Comparison of ENCODE assay signal across 14 cellular contexts in genomic region chr15:61038387-61038786, GRCh38.
DNase-seq lines count a peak whose midpoint lies in the region; ATAC-seq lines count a peak whose summit lies in the region.
"Had no signal": no experiment of that assay in that cellular context is flagged by ENCODE, and none has a peak within 500 bp of the region (broad histone marks: within the 10 kb centered on the region; RNA-seq: fewer than 3 reads in every experiment).

No MANE protein-coding gene starts in this region.

- DNase-seq in GM23248 (peak; percentile 26), NCI-H2227 treated with DMSO at 0.1 percent for 48 hours (lab: John Stamatoyannopoulos, UW) (peak; percentile 83), brain pericyte (ENCODE audit: low read depth, low spot score) (peak; percentile 63), lung microvascular endothelial cell (ENCODE audit: low read depth in 2 of 2) (peak; percentile 81 to 95), DMS79 (lab: John Stamatoyannopoulos, UW) (no peak)
- DNase-seq in stimulated activated naive CD4-positive, alpha-beta T cell treated with Interleukin-2 at 50 U/mL for 16 hours (lab: John Stamatoyannopoulos, UW): no peak
- no peak for DNase-seq in activated naive CD8-positive, alpha-beta T cell treated with anti-CD3 and anti-CD28 coated beads for 36 hours
- DNase-seq: activated CD4-positive, alpha-beta T cell treated with anti-CD3 and anti-CD28 coated beads, Interleukin-2, amount 10 ng/mL, durations not matched to agents 7 days and 5 days; effector CD4-positive, alpha-beta T cell; naive thymus-derived CD8-positive, alpha-beta T cell; NCI-H1048; stimulated activated naive CD4-positive, alpha-beta T cell had no signal

- H3K79me2 ChIP-seq in GM23248 (ENCODE audit: insufficient read depth): no peaks in the 10 kb centered on the region

- H3K9ac ChIP-seq in GM23248: no peak overlapping the region

- H3K9me2 ChIP-seq in GM23248 (ENCODE audit: insufficient read depth): no peaks in the 10 kb centered on the region

- H3K4me3 Mint-ChIP-seq in activated naive CD8-positive, alpha-beta T cell treated with anti-CD3 and anti-CD28 coated beads for 36 hours: no peak overlapping the region
- H3K4me3 Mint-ChIP-seq: activated CD4-positive, alpha-beta T cell treated with anti-CD3 and anti-CD28 coated beads, Interleukin-2, amount 10 ng/mL, durations not matched to agents 7 days and 5 days; CD14-positive monocyte; naive thymus-derived CD8-positive, alpha-beta T cell had no signal

- H3F3A ChIP-seq in GM23248 (ENCODE audit: insufficient read depth): peaks cover 31% of the 10 kb centered on the region

- H3K4me2 ChIP-seq in GM23248 (ENCODE audit: unreplicated experiment): no peak overlapping the region

- H3K36me3 Mint-ChIP-seq in activated naive CD8-positive, alpha-beta T cell treated with anti-CD3 and anti-CD28 coated beads for 36 hours: no peaks in the 10 kb centered on the region
- H3K36me3 Mint-ChIP-seq: CD14-positive monocyte; naive thymus-derived CD8-positive, alpha-beta T cell had no signal

- no peaks in the 10 kb centered on the region for H3K9me3 ChIP-seq in GM23248 (ENCODE audit: low read depth)

- H3K27me3 Mint-ChIP-seq in activated naive CD8-positive, alpha-beta T cell treated with anti-CD3 and anti-CD28 coated beads for 36 hours: peaks cover 16% of the 10 kb centered on the region

- no peaks in the 10 kb centered on the region for H3K4me1 Mint-ChIP-seq in activated naive CD8-positive, alpha-beta T cell treated with anti-CD3 and anti-CD28 coated beads for 36 hours
- H3K4me1 Mint-ChIP-seq: activated CD4-positive, alpha-beta T cell treated with anti-CD3 and anti-CD28 coated beads, Interleukin-2, amount 10 ng/mL, durations not matched to agents 7 days and 5 days; naive thymus-derived CD8-positive, alpha-beta T cell had no signal

- H3K36me3 ChIP-seq in GM23248 (ENCODE audit: low read depth): no peaks in the 10 kb centered on the region

- H3K4me1 ChIP-seq in GM23248 (ENCODE audit: insufficient read depth): peaks cover 34% of the 10 kb centered on the region

- no peak for ATAC-seq in HG03025 (IDR thresholded peaks at IDR 0.05; ENCODE audit: low FRiP score, unreplicated experiment)
- ATAC-seq: naive thymus-derived CD8-positive, alpha-beta T cell had no signal

- H3K27ac ChIP-seq in GM23248: no peak overlapping the region

- H3K27me3 ChIP-seq in GM23248 (replicated peaks; ENCODE audit: insufficient read depth): no peaks in the 10 kb centered on the region

- H4K20me1 ChIP-seq in GM23248 (ENCODE audit: insufficient read depth): no peaks in the 10 kb centered on the region

- WGBS in GM23248 (ENCODE audit: low coverage in 1 of 2, low lambda C conversion rate in 2 of 2, missing lambda C conversion rate in 2 of 2), 2 experiments: 56 to 57% methylated on average over 5 of the region's 5 CpGs

- no peak overlapping the region for H2AFZ ChIP-seq in GM23248

- H3K4me3 ChIP-seq in GM23248: no peak overlapping the region

- H3K27ac Mint-ChIP-seq in activated naive CD8-positive, alpha-beta T cell treated with anti-CD3 and anti-CD28 coated beads for 36 hours: no peak overlapping the region
- H3K27ac Mint-ChIP-seq: activated CD4-positive, alpha-beta T cell treated with anti-CD3 and anti-CD28 coated beads, Interleukin-2, amount 10 ng/mL, durations not matched to agents 7 days and 5 days; naive thymus-derived CD8-positive, alpha-beta T cell had no signal

- in situ Hi-C loops in GM23248 (cut with MboI): no loop called here

- no peaks in the 10 kb centered on the region for H3K9me3 Mint-ChIP-seq in activated naive CD8-positive, alpha-beta T cell treated with anti-CD3 and anti-CD28 coated beads for 36 hours
- H3K9me3 Mint-ChIP-seq: activated CD4-positive, alpha-beta T cell treated with anti-CD3 and anti-CD28 coated beads, Interleukin-2, amount 10 ng/mL, durations not matched to agents 7 days and 5 days; CD14-positive monocyte; naive thymus-derived CD8-positive, alpha-beta T cell had no signal

Comparison
In these comparisons a context has a peak if more than half of its experiments do, and no peak if none do; other contexts are left out.
1. DNase-seq: peak in GM23248 (single experiment), NCI-H2227 treated with DMSO at 0.1 percent for 48 hours (single experiment), brain pericyte (single experiment) and lung microvascular endothelial cell (2 of 2); none in stimulated activated naive CD4-positive, alpha-beta T cell treated with Interleukin-2 at 50 U/mL for 16 hours (single experiment), DMS79 (single experiment) and activated naive CD8-positive, alpha-beta T cell treated with anti-CD3 and anti-CD28 coated beads for 36 hours (single experiment).